Comparison of ENCODE assay signal across 20 cellular contexts in genomic region chr17:78653382-78653781, GRCh38.
A peak's percentile ranks its signal among the peaks of the same experiment; 100 is the strongest.
DNase-seq lines count a peak whose midpoint lies in the region; ATAC-seq, FAIRE-seq and TF ChIP-seq lines count a peak whose summit lies in the region.
"Had no signal": no experiment of that assay in that cellular context is flagged by ENCODE, and none has a peak within 500 bp of the region (broad histone marks: within the 10 kb centered on the region; RNA-seq: fewer than 3 reads in every experiment).

No MANE protein-coding gene starts in this region.

- intact Hi-C loops in upper lobe of right lung (cut with DNase I) = no loop called here

- peaks cover 2% of the 10 kb centered on the region for H3K36me3 Mint-ChIP-seq in astrocyte (ENCODE audit: low read depth, unreplicated experiment)

- H3K27ac Mint-ChIP-seq in astrocyte (ENCODE audit: unreplicated experiment) = no peak overlapping the region

- ATAC-seq in upper lobe of right lung = peak; percentile 41
- no peak for ATAC-seq in HG02884 (IDR thresholded peaks at IDR 0.05; ENCODE audit: unreplicated experiment)
- ATAC-seq: K562 had no signal

- H3K36me3 ChIP-seq in HEK293 (ENCODE audit: control insufficient read depth in 2 of 2, insufficient read depth in 1 of 2, low read length in 2 of 2) = no peaks in the 10 kb centered on the region
- H3K36me3 ChIP-seq in astrocyte (ENCODE audit: insufficient read depth, low read length) = no peaks in the 10 kb centered on the region
- no peaks in the 10 kb centered on the region for H3K36me3 ChIP-seq in upper lobe of right lung
- H3K36me3 ChIP-seq: neutrophil, right lobe of liver, thyroid gland had no signal

- H3K4me2 ChIP-seq in astrocyte (ENCODE audit: low read length) = no peak overlapping the region

- H3K9me3 ChIP-seq in HEK293 (ENCODE audit: control insufficient read depth, insufficient read depth, low read depth, low read length) (no peaks in the 10 kb centered on the region), astrocyte (ENCODE audit: insufficient read depth, low read depth, low read length) (no peaks in the 10 kb centered on the region), upper lobe of right lung (no peaks in the 10 kb centered on the region)
- H3K9me3 ChIP-seq: right lobe of liver, thyroid gland had no signal

- H2AFZ ChIP-seq in astrocyte (ENCODE audit: low read depth, low read length) = no peak overlapping the region

- H3K4me3 ChIP-seq in HEK293 (ENCODE audit: low read depth, low read length) (no peak overlapping the region), astrocyte (ENCODE audit: insufficient read depth, low read depth, low read length) (no peak overlapping the region), fibroblast of the aortic adventitia (ENCODE audit: low read depth, low read length) (no peak overlapping the region), upper lobe of right lung (no peak overlapping the region)
- H3K4me3 ChIP-seq: dorsolateral prefrontal cortex, K562, right lobe of liver, thyroid gland had no signal

- CTCF ChIA-PET in HEK293 (lab: Yijun Ruan, JAX) = interaction anchor here (0.5 to 2.3 kb wide), 5 partner anchors 32 to 207 kb away, joined by 3 to 6 read pairs (median 4); no protein-coding TSS in a partner anchor

- H3K27ac ChIP-seq in HEK293 (ENCODE audit: extremely low read depth, low read depth, low read length) (no peak overlapping the region), astrocyte (ENCODE audit: low read depth, low read length) (no peak overlapping the region), upper lobe of right lung (no peak overlapping the region)
- H3K27ac ChIP-seq: dorsolateral prefrontal cortex, HL-60, neutrophil, right lobe of liver, thyroid gland had no signal

- H4K20me1 ChIP-seq in astrocyte (ENCODE audit: insufficient read depth, low read length) = no peaks in the 10 kb centered on the region

- H3K9me3 Mint-ChIP-seq in astrocyte (ENCODE audit: unreplicated experiment) = peaks cover 5% of the 10 kb centered on the region

- no peaks in the 10 kb centered on the region for H3K4me1 ChIP-seq in HEK293 (ENCODE audit: control insufficient read depth, insufficient read depth, low read length)
- H3K4me1 ChIP-seq in astrocyte (ENCODE audit: insufficient read depth, low read length) = peaks cover 5% of the 10 kb centered on the region
- no peaks in the 10 kb centered on the region for H3K4me1 ChIP-seq in upper lobe of right lung
- H3K4me1 ChIP-seq: right lobe of liver had no signal

- FAIRE-seq in astrocyte (lab: Jason Lieb, UNC) = no peak
- FAIRE-seq: K562 had no signal

- H3K27me3 ChIP-seq in astrocyte (ENCODE audit: insufficient read depth, low read length) = peaks cover 3% of the 10 kb centered on the region
- H3K27me3 ChIP-seq in upper lobe of right lung = peaks cover 5% of the 10 kb centered on the region
- H3K27me3 ChIP-seq: dorsolateral prefrontal cortex, neutrophil, right lobe of liver, thyroid gland had no signal

- TF ChIP-seq CTCF in HEK293 (tag by site-specific recombination; IDR thresholded peaks at IDR 0.05) = no peak
- TF ChIP-seq CTCF in astrocyte (IDR thresholded peaks at IDR 0.05; ENCODE audit: insufficient read depth, low read depth, low read length) = no peak
- TF ChIP-seq CTCF in fibroblast of the aortic adventitia (IDR thresholded peaks at IDR 0.05; ENCODE audit: insufficient read depth, low read length) = no peak
- TF ChIP-seq CTCF in upper lobe of right lung (IDR thresholded peaks at IDR 0.05) = no peak

- no peaks in the 10 kb centered on the region for H3K27me3 Mint-ChIP-seq in astrocyte (ENCODE audit: low read depth, unreplicated experiment)

- no peaks in the 10 kb centered on the region for H3K4me1 Mint-ChIP-seq in astrocyte (ENCODE audit: low read depth, unreplicated experiment)

- no peak overlapping the region for H3K4me3 Mint-ChIP-seq in astrocyte (ENCODE audit: unreplicated experiment)

- no peaks in the 10 kb centered on the region for H3K79me2 ChIP-seq in astrocyte (ENCODE audit: insufficient read depth, low read length)

- DNase-seq in astrocyte (ENCODE audit: low read depth) (peak; percentile 59), fibroblast of the aortic adventitia (ENCODE audit: low read depth) (peak; percentile 35), upper lobe of right lung (no peak), NCI-H524 treated with DMSO at 0.1 percent for 48 hours (lab: John Stamatoyannopoulos, UW) (no peak), cerebellar nuclear complex (lab: John Stamatoyannopoulos, UW) (no peak)
- DNase-seq: activated gamma-delta T cell; C1 segment of cervical spinal cord; dorsolateral prefrontal cortex; left cardiac atrium; NCI-H1092 treated with DMSO at 0.1 percent for 48 hours; NCI-H2171; right lobe of liver; SHP77 treated with DMSO at 0.1 percent for 48 hours; stimulated activated CD4-positive, alpha-beta T cell treated with anti-CD3 and anti-CD28 coated beads, Interleukin-4, amount 100 ng/mL, for 24 hours had no signal

- H3K9ac ChIP-seq in astrocyte (ENCODE audit: low read length) = no peak overlapping the region

- POLR2A ChIA-PET in HEK293 (lab: Yijun Ruan, JAX) = interaction anchor here (0.7 kb wide), 1 partner anchor 10 kb away, joined by 3 read pairs; no protein-coding TSS in a partner anchor

TF ChIP-seq in HEK293, 187 proteins besides CTCF, POLR2A, EP300 and RAD21:
- TF ChIP-seq ZNF600 (tag by site-specific recombination; IDR thresholded peaks at IDR 0.05) = no peak
- TF ChIP-seq SCRT2 (tag by site-specific recombination; IDR thresholded peaks at IDR 0.05) = peak; percentile 87
- peak; percentile 64; the same call in 1 of the 2 replicates for TF ChIP-seq SCRT1 (tag by site-specific recombination; IDR thresholded peaks at IDR 0.05; ENCODE audit: borderline replicate concordance)

Comparison
In these comparisons a context has a peak if more than half of its experiments do, and no peak if none do; other contexts are left out.
1. DNase-seq: peak in astrocyte (single experiment) and fibroblast of the aortic adventitia (single experiment); none in upper lobe of right lung (single experiment), NCI-H524 treated with DMSO at 0.1 percent for 48 hours (single experiment) and cerebellar nuclear complex (0 of 2).